8 cellular contexts compared by ENCODE assay signal in the genomic region with DNA sequence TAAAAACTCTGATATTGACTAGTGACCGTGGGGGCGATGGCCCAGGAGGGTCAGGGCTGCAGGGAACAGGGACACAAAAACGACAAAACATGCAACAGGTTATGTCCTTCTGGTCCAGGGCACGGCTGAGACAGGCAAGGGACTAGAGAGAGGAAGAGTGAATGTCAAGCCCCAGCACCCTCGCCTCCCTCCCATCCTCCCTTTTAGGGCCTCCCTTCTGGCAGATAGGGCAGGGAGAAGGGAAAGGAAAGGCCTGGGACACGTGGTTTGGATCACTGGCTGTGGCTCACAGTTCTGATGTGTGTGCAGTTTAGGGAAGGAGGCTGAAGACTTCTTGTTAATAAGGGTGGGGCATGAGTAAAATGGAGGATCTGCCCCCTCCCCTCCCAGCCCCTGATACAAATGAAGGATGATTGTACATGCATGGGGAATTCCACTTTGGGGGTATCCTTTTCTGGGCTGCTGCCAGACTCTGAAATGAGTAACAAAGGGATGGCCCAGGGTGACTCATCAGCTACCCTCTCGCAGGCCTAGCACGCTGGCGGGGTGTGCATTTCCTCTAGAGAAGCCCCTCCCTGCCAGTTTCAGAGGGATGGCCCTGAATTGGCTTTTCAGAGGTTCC. TPM values are rescaled to one million over a fixed set of nuclear protein-coding genes. Genes with fewer than 3 reads are reported as not detected.
DNase-seq lines count a peak whose midpoint lies in the region; ATAC-seq lines count a peak whose summit lies in the region.

No MANE protein-coding gene starts in this region.

- peak overlapping the region; percentile 87 to 99 for H3K27ac Mint-ChIP-seq in natural killer cell treated with Interleukin-12 subunit alpha and Interleukin-12 subunit beta and Interleukin-15 and Interleukin-18, amount 100 ng/mL, for 72 hours

- H3K4me1 Mint-ChIP-seq in natural killer cell treated with Interleukin-12 subunit alpha and Interleukin-12 subunit beta and Interleukin-15 and Interleukin-18, amount 100 ng/mL, for 72 hours (ENCODE audit: low read depth in 2 of 2), result peaks cover 75 to 76% of the 10 kb centered on the region in 2 donors

- H3K36me3 ChIP-seq in stomach smooth muscle (ENCODE audit: control insufficient read depth in 2 of 2, insufficient read depth in 2 of 2, low read length in 2 of 2), result peaks cover under 1 to 5% of the 10 kb centered on the region in 2 donors

- no peaks in the 10 kb centered on the region for H3K36me3 Mint-ChIP-seq in natural killer cell treated with Interleukin-12 subunit alpha and Interleukin-12 subunit beta and Interleukin-15 and Interleukin-18, amount 100 ng/mL, for 72 hours

- H3K27me3 Mint-ChIP-seq in natural killer cell treated with Interleukin-12 subunit alpha and Interleukin-12 subunit beta and Interleukin-15 and Interleukin-18, amount 100 ng/mL, for 72 hours, result no peaks in the 10 kb centered on the region

- DNase-seq in NCI-H226 (peak; percentile 90), epithelial cell of prostate (ENCODE audit: low read depth, low spot score) (no peak), NCI-H2107 treated with DMSO at 0.1 percent for 48 hours (lab: John Stamatoyannopoulos, UW; ENCODE audit: unreplicated experiment) (no peak)
- peak; percentile 90 for DNase-seq in activated CD8-positive, alpha-beta memory T cell treated with anti-CD3 and anti-CD28 coated beads, Interleukin-2, amount 50 U/mL, for 4 hours
- DNase-seq in natural killer cell treated with Interleukin-12 subunit alpha and Interleukin-12 subunit beta and Interleukin-15 and Interleukin-18, amount 100 ng/mL, for 72 hours (ENCODE audit: low spot score), result peak; percentile 92

- no peaks in the 10 kb centered on the region for H3K9me3 ChIP-seq in stomach smooth muscle (ENCODE audit: control insufficient read depth in 2 of 2, low read length in 2 of 2)

- peak overlapping the region; percentile 80 for H3K4me3 Mint-ChIP-seq in natural killer cell treated with Interleukin-12 subunit alpha and Interleukin-12 subunit beta and Interleukin-15 and Interleukin-18, amount 100 ng/mL, for 72 hours

- H3K27ac ChIP-seq in epithelial cell of prostate (peak overlapping the region; percentile 99), stomach smooth muscle (ENCODE audit: low read length) (peak overlapping the region; percentile 46)

- ATAC-seq in GM18499 (IDR thresholded peaks at IDR 0.05; ENCODE audit: insufficient read depth, unreplicated experiment), result peak; percentile 72
- peak; percentile 96 for ATAC-seq in HG02678 (IDR thresholded peaks at IDR 0.05; ENCODE audit: unreplicated experiment)
- peak; percentile 98 for ATAC-seq in natural killer cell treated with Interleukin-12 subunit alpha and Interleukin-12 subunit beta and Interleukin-15 and Interleukin-18, amount 100 ng/mL, for 72 hours

- H3K4me3 ChIP-seq in stomach smooth muscle (ENCODE audit: low read length in 2 of 2), result peak overlapping the region; percentile 10 to 22

- no peaks in the 10 kb centered on the region for H3K9me3 Mint-ChIP-seq in natural killer cell treated with Interleukin-12 subunit alpha and Interleukin-12 subunit beta and Interleukin-15 and Interleukin-18, amount 100 ng/mL, for 72 hours

- H3K9ac ChIP-seq in stomach smooth muscle (ENCODE audit: low read length in 2 of 2), result peak overlapping the region; percentile 31 to 55

- no peaks in the 10 kb centered on the region for H3K27me3 ChIP-seq in stomach smooth muscle (ENCODE audit: control insufficient read depth in 1 of 2, insufficient read depth in 2 of 2, low read length in 2 of 2)

- H3K4me1 ChIP-seq in stomach smooth muscle (ENCODE audit: control insufficient read depth, insufficient read depth, low read length), result peaks cover 36% of the 10 kb centered on the region

RNA-seq across cellular contexts. Expression of gene CAPN2, which starts 14.2 kb away (rescaled TPM):
- total RNA-seq in natural killer cell treated with Interleukin-12 subunit alpha and Interleukin-12 subunit beta and Interleukin-15 and Interleukin-18, amount 100 ng/mL, for 72 hours, result 10 to 100 TPM; 29.2 to 39.1 TPM

Comparison
In these comparisons a context has a peak if more than half of its experiments do, and no peak if none do; other contexts are left out.
1. DNase-seq: peak in NCI-H226 (single experiment), activated CD8-positive, alpha-beta memory T cell treated with anti-CD3 and anti-CD28 coated beads, Interleukin-2, amount 50 U/mL, for 4 hours (single experiment) and natural killer cell treated with Interleukin-12 subunit alpha and Interleukin-12 subunit beta and Interleukin-15 and Interleukin-18, amount 100 ng/mL, for 72 hours (single experiment); none in epithelial cell of prostate (single experiment) and NCI-H2107 treated with DMSO at 0.1 percent for 48 hours (single experiment).
2. Peak in every context shown above with its lines, with median percentiles within 50 percentile points of each other: ATAC-seq.